16 cellular contexts compared by ENCODE assay signal in the genomic region with DNA sequence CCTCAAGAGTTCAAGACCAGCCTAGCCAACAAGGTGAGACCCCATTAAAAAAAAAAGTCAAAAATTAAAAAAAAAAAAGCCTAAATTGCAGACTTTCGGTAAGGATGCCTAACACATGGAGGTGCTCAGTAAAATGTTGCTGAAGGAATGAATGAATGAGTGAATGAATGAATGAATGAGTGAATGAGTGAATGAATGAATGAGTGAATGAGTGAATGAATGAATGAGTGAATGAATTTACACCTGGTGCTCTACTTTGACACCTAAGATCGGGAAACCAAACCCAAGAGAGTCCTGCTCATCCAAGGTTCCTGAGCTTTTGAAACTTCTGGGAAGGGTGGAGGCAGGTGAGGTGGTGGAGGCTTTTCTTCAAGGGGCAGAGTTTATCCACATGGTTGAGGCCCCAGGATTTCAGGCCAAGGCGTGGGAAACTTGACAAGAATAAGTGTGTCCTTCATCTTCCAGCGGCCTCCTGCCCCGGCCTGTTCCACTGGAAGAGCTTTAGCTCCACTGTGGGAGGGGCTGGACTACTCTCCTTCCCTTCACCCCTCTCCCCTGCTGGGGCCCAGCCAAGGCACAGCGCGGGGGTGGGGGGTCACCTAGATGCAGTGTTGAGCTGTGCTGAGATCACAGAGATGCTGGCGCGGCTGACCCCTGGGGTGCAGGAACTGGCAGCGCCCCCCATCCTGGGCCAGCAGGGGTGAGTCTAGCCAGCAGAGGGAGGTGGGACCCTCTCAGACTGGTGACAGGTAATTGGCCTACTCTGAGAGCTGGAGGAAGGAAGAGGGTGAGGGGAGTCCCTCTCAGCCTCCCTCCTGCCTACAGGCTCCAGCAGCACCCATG.
A peak's percentile ranks its signal among the peaks of the same experiment; 100 is the strongest.
DNase-seq lines count a peak whose midpoint lies in the region; FAIRE-seq and TF ChIP-seq lines count a peak whose summit lies in the region.
"Had no signal": no experiment of that assay in that cellular context is flagged by ENCODE, and none has a peak within 500 bp of the region (broad histone marks: within the 10 kb centered on the region; RNA-seq: fewer than 3 reads in every experiment).

No MANE protein-coding gene starts in this region.

- no peak for TF ChIP-seq EP300 in H1 (IDR thresholded peaks at IDR 0.05; ENCODE audit: borderline replicate concordance in 1 of 2, low read depth in 2 of 2, low read length in 2 of 2)
- TF ChIP-seq EP300 in transverse colon (IDR thresholded peaks at IDR 0.05; ENCODE audit: low read depth) = no peak

- no peak overlapping the region for H3K9ac ChIP-seq in H1 (replicated peaks in 1 of 4; ENCODE audit: extremely low read depth in 1 of 4, low read depth in 3 of 4, low read length in 3 of 4)
- H3K9ac ChIP-seq: BLaER1 treated with 17β-estradiol and CSF1 and Interleukin-3, amounts not matched to agents 10 nM and 100 nM had no signal

- H3K14ac ChIP-seq in H1 (ENCODE audit: insufficient read length) = no peak overlapping the region

- TF ChIP-seq RAD21 in H1 (IDR thresholded peaks at IDR 0.05 in 1 of 2, conservative IDR thresholded peaks at IDR 0.05 in 1 of 2; ENCODE audit: low read depth in 2 of 2, low read length in 2 of 2) = no peak

- H3K9me3 ChIP-seq in HEK293 (ENCODE audit: control insufficient read depth, insufficient read depth, low read depth, low read length) (no peaks in the 10 kb centered on the region), H1 (ENCODE audit: insufficient read depth in 2 of 2, low read depth in 1 of 2, low read length in 1 of 2) (no peaks in the 10 kb centered on the region), spleen (no peaks in the 10 kb centered on the region), transverse colon (no peaks in the 10 kb centered on the region)
- H3K9me3 ChIP-seq: BLaER1 treated with 17β-estradiol and CSF1 and Interleukin-3, amounts not matched to agents 10 nM and 100 nM; HAP-1 had no signal

- no peaks in the 10 kb centered on the region; the same call in 1 of the 2 replicates for H3K79me1 ChIP-seq in H1 (ENCODE audit: low read depth, low read length)

- no peak overlapping the region for H2BK15ac ChIP-seq in H1 (ENCODE audit: low read length)

- 87% methylated on average over 9 of the region's 10 CpGs; no CpG with 5 or more reads in 1 of the 2 experiments for WGBS in H1 (ENCODE audit: extremely low coverage in 1 of 2, insufficient coverage in 1 of 2, insufficient read length in 1 of 2, insufficient replicate concordance in 2 of 2, low coverage in 1 of 2, low lambda C conversion rate in 2 of 2, missing lambda C conversion rate in 1 of 2), 2 experiments
- WGBS in spleen, 5 donors = 66 to 91% (median 78%) methylated on average over 8 to 10 of the region's 10 CpGs
- 76 to 100% methylated on average over 1 to 10 of the region's 10 CpGs for WGBS in transverse colon (ENCODE audit: low coverage in 1 of 2), 2 donors

- no peak overlapping the region for H2AFZ ChIP-seq in H1 (ENCODE audit: low read length)
- H2AFZ ChIP-seq: GM23338 had no signal

- no peaks in the 10 kb centered on the region for H3K9me3 Mint-ChIP-seq in Calu3 (ENCODE audit: low read depth, unreplicated experiment)
- H3K9me3 Mint-ChIP-seq: CD4-positive, CD25-positive, alpha-beta regulatory T cell; GM23338 had no signal

- no peak overlapping the region for H4K91ac ChIP-seq in H1 (replicated peaks; ENCODE audit: insufficient read length, low read length)

- H3K27ac ChIP-seq in HEK293 (ENCODE audit: extremely low read depth, low read depth, low read length) (no peak overlapping the region), H1 (ENCODE audit: low read depth, low read length) (no peak overlapping the region), spleen (no peak overlapping the region), transverse colon (no peak overlapping the region)
- H3K27ac ChIP-seq: BLaER1 treated with 17β-estradiol and CSF1 and Interleukin-3, amounts not matched to agents 10 nM and 100 nM had no signal

- no peak overlapping the region for H3K56ac ChIP-seq in H1 (replicated peaks; ENCODE audit: insufficient read length, low read depth, low read length)

- BruUV-seq in Calu3 (replicated peaks; lab: Mats Ljungman, UMichigan) = no TSS peak

- TF ChIP-seq CTCF in Calu3 (IDR thresholded peaks at IDR 0.05; ENCODE audit: unreplicated experiment) (peak; percentile 20), HEK293 (tag by site-specific recombination; IDR thresholded peaks at IDR 0.05) (no peak), H1 (IDR thresholded peaks at IDR 0.05; ENCODE audit: control extremely low read depth in 1 of 3, insufficient read depth in 1 of 3, low read depth in 1 of 3, low read length in 3 of 3) (no peak), spleen (IDR thresholded peaks at IDR 0.05 in 8 of 11, conservative IDR thresholded peaks at IDR 0.05 in 3 of 11) (no peak), transverse colon (IDR thresholded peaks at IDR 0.05) (no peak)

- H3K36me3 ChIP-seq in HEK293 (ENCODE audit: control insufficient read depth in 2 of 2, insufficient read depth in 1 of 2, low read length in 2 of 2) (no peaks in the 10 kb centered on the region), H1 (ENCODE audit: control insufficient read depth in 2 of 4, insufficient read depth in 4 of 4, low read length in 3 of 4) (no peaks in the 10 kb centered on the region), spleen (no peaks in the 10 kb centered on the region), transverse colon (no peaks in the 10 kb centered on the region)
- H3K36me3 ChIP-seq: BLaER1 treated with 17β-estradiol and CSF1 and Interleukin-3, amounts not matched to agents 10 nM and 100 nM; HAP-1 had no signal

- H4K5ac ChIP-seq in H1 (ENCODE audit: insufficient read length, low read depth, low read length) = no peak overlapping the region

- no peak overlapping the region for H3K27ac Mint-ChIP-seq in Calu3 (ENCODE audit: unreplicated experiment)
- H3K27ac Mint-ChIP-seq: CD4-positive, CD25-positive, alpha-beta regulatory T cell; GM23338 had no signal

- H3K27me3 Mint-ChIP-seq in Calu3 (ENCODE audit: unreplicated experiment) = peaks cover 93% of the 10 kb centered on the region

- H3K18ac ChIP-seq in H1 (ENCODE audit: extremely low read depth, low read length) = no peak overlapping the region; the same call in 1 of the 2 replicates

- H3K4me2 ChIP-seq in H1 (ENCODE audit: insufficient read depth in 1 of 2, low read depth in 2 of 2, low read length in 2 of 2) = no peak overlapping the region; a peak in 1 of 4 replicates
- H3K4me2 ChIP-seq: BLaER1 treated with 17β-estradiol and CSF1 and Interleukin-3, amounts not matched to agents 10 nM and 100 nM; GM23338 had no signal

- peak overlapping the region; percentile 43; the same call in 1 of the 2 replicates for H2BK12ac ChIP-seq in H1 (ENCODE audit: low read depth, low read length)

- no peaks in the 10 kb centered on the region for H4K20me1 ChIP-seq in H1 (replicated peaks in 1 of 2; ENCODE audit: control insufficient read depth in 1 of 2, insufficient read depth in 2 of 2, low read length in 2 of 2)
- H4K20me1 ChIP-seq: BLaER1 treated with 17β-estradiol and CSF1 and Interleukin-3, amounts not matched to agents 10 nM and 100 nM had no signal

- TF ChIP-seq POLR2A in H1 (IDR thresholded peaks at IDR 0.05; ENCODE audit: control extremely low read depth in 1 of 2, low read depth in 2 of 2, low read length in 2 of 2) (no peak), spleen (IDR thresholded peaks at IDR 0.05) (no peak), transverse colon (IDR thresholded peaks at IDR 0.05) (no peak)

- in situ Hi-C loops in transverse colon (cut with MboI; ENCODE audit: low pct_ligation_motif_present in 1 of 4, low pct_unique_long_range_greater_than_20kb in 1 of 4, low sequenced_read_pairs in 3 of 4) = no loop called here

- CTCF ChIA-PET in Calu3 (lab: Charles Lee) = interaction anchor here (0.5 to 1.2 kb wide), 9 partner anchors 15 to 220 kb away, joined by 3 to 5 read pairs (median 3); no protein-coding TSS in a partner anchor
- CTCF ChIA-PET in HEK293 (lab: Yijun Ruan, JAX) = interaction anchor here (0.5 to 1.3 kb wide), 3 partner anchors 11 to 223 kb away, joined by 3 to 4 read pairs (median 3); no protein-coding TSS in a partner anchor
- CTCF ChIA-PET in H1 (lab: Charles Lee; ENCODE audit: partially characterized antibody) = interaction anchor here (0.7 to 2.6 kb wide), 8 partner anchors 11 to 200 kb away, joined by 3 to 7 read pairs (median 4); no protein-coding TSS in a partner anchor

- no peaks in the 10 kb centered on the region for H3K79me2 ChIP-seq in H1 (ENCODE audit: control insufficient read depth in 1 of 2, insufficient read depth in 2 of 2, low read length in 2 of 2)

- no peak overlapping the region for H2BK120ac ChIP-seq in H1 (replicated peaks; ENCODE audit: low read depth, low read length)

- H2AK5ac ChIP-seq in H1 (ENCODE audit: low read depth, low read length) = no peak overlapping the region

- H3K27me3 ChIP-seq in H1 (replicated peaks in 1 of 4; ENCODE audit: control insufficient read depth in 3 of 4, extremely low read depth in 1 of 4, insufficient read depth in 3 of 4, low read length in 3 of 4) (peaks cover 0 to 2% (median 0%) of the 10 kb centered on the region in 4 experiments; a peak in 1 of 7 replicates), spleen (replicated peaks in 1 of 7) (peaks cover 3 to 79% (median 30%) of the 10 kb centered on the region in 7 donors), transverse colon (peaks cover 63% of the 10 kb centered on the region)
- H3K27me3 ChIP-seq: BLaER1 treated with 17β-estradiol and CSF1 and Interleukin-3, amounts not matched to agents 10 nM and 100 nM had no signal

- H3K36me3 Mint-ChIP-seq in Calu3 (ENCODE audit: insufficient read depth, unreplicated experiment) = no peaks in the 10 kb centered on the region
- H3K36me3 Mint-ChIP-seq: CD4-positive, CD25-positive, alpha-beta regulatory T cell had no signal

- no peak overlapping the region for H3K4me3 Mint-ChIP-seq in Calu3 (ENCODE audit: low read depth, unreplicated experiment)
- H3K4me3 Mint-ChIP-seq: CD4-positive, CD25-positive, alpha-beta regulatory T cell; GM23338 had no signal

- no peak overlapping the region for H3K4ac ChIP-seq in H1 (replicated peaks; ENCODE audit: insufficient read length, low read depth, low read length)

- no peak overlapping the region for H4K8ac ChIP-seq in H1 (ENCODE audit: extremely low read depth, insufficient read depth, low read length)

- DNase-seq in Calu3 (no peak), H1 (ENCODE audit: low read depth in 1 of 2, low spot score in 2 of 2) (no peak), spleen (peak; percentile 45), HK-2 (ENCODE audit: unreplicated experiment) (no peak), transverse colon (no peak)
- DNase-seq in stimulated activated CD4-positive, alpha-beta T cell treated with anti-CD3 and anti-CD28 coated beads, Interleukin-15, amount 100 ng/mL, for 24 hours = no peak
- DNase-seq: ACHN; CD4-positive, CD25-positive, alpha-beta regulatory T cell; DMS 273 treated with DMSO at 0.1 percent for 48 hours; DMS79; IMR-90 had no signal

- no peak for FAIRE-seq in H1 (lab: Jason Lieb, UNC)
- FAIRE-seq: GM12891 had no signal

- peak overlapping the region; percentile 49; the same call in 1 of the 2 replicates for H2BK5ac ChIP-seq in H1 (ENCODE audit: low read depth, low read length)

- peak overlapping the region; percentile 97; the same call in 1 of the 2 replicates for H2BK20ac ChIP-seq in H1 (ENCODE audit: low read length)

- no peak overlapping the region for H3K4me3 ChIP-seq in HEK293 (ENCODE audit: low read depth, low read length)
- no peak overlapping the region for H3K4me3 ChIP-seq in H1 (ENCODE audit: extremely low read depth in 1 of 4, insufficient read depth in 2 of 4, low read depth in 3 of 4, low read length in 4 of 4)
- H3K4me3 ChIP-seq in spleen = no peak overlapping the region
- H3K4me3 ChIP-seq in transverse colon = no peak overlapping the region
- H3K4me3 ChIP-seq: BLaER1 treated with 17β-estradiol and CSF1 and Interleukin-3, amounts not matched to agents 10 nM and 100 nM; GM23338; HAP-1 had no signal

- H3K4me1 ChIP-seq in HEK293 (ENCODE audit: control insufficient read depth, insufficient read depth, low read length) = no peaks in the 10 kb centered on the region
- peaks cover 0 to 20% (median 14%) of the 10 kb centered on the region in 4 experiments; a peak in 6 of 7 replicates for H3K4me1 ChIP-seq in H1 (replicated peaks in 1 of 4; ENCODE audit: control insufficient read depth in 3 of 4, insufficient read depth in 4 of 4, low read length in 3 of 4)
- H3K4me1 ChIP-seq in spleen = no peaks in the 10 kb centered on the region
- no peaks in the 10 kb centered on the region for H3K4me1 ChIP-seq in transverse colon
- H3K4me1 ChIP-seq: HAP-1 had no signal

- no peaks in the 10 kb centered on the region for H3K23me2 ChIP-seq in H1 (ENCODE audit: low read depth, low read length)

- no peaks in the 10 kb centered on the region for H3K4me1 Mint-ChIP-seq in Calu3 (ENCODE audit: low read depth, unreplicated experiment)
- H3K4me1 Mint-ChIP-seq: CD4-positive, CD25-positive, alpha-beta regulatory T cell had no signal

- intact Hi-C loops in Calu3 (cut with micrococcal nuclease; ENCODE audit: unreplicated experiment) = no loop called here
- intact Hi-C loops in spleen (cut with DNase I; ENCODE audit: low total_unique reads) = no loop called here
- intact Hi-C loops in transverse colon (cut with DNase I; ENCODE audit: low total_unique reads) = no loop called here

- no peak overlapping the region for H3K23ac ChIP-seq in H1 (ENCODE audit: insufficient read length)

- POLR2A ChIA-PET in HEK293 (lab: Yijun Ruan, JAX) = interaction anchor here (0.7 kb wide), 1 partner anchor 31 kb away, joined by 3 read pairs; no protein-coding TSS in a partner anchor
- POLR2A ChIA-PET in H1 (lab: Charles Lee; ENCODE audit: partially characterized antibody) = interaction anchor here (1.2 to 1.8 kb wide), 3 partner anchors 11 to 28 kb away, joined by 3 to 5 read pairs (median 4); no protein-coding TSS in a partner anchor
